In genomic region chr14:74595006-74595735, GRCh38 we compare ENCODE assay signal across 12 cellular contexts. TPM values are rescaled to one million over a fixed set of nuclear protein-coding genes. Genes with fewer than 3 reads are reported as not detected.
DNase-seq lines count a peak whose midpoint lies in the region; ATAC-seq, FAIRE-seq and TF ChIP-seq lines count a peak whose summit lies in the region.
"Had no signal": no experiment of that assay in that cellular context is flagged by ENCODE, and none has a peak within 500 bp of the region (broad histone marks: within the 10 kb centered on the region; RNA-seq: fewer than 3 reads in every experiment).

No MANE protein-coding gene starts in this region.

- TF ChIP-seq CTCF in HepG2 (CRISPR knock-in tag; IDR thresholded peaks at IDR 0.05) (no peak), right lobe of liver (IDR thresholded peaks at IDR 0.05) (no peak), fibroblast of villous mesenchyme (IDR thresholded peaks at IDR 0.05; ENCODE audit: insufficient read depth, low read depth, low read length) (no peak), osteoblast (IDR thresholded peaks at IDR 0.05; ENCODE audit: extremely low read depth, low read depth, low read length) (no peak), endothelial cell (IDR thresholded peaks at IDR 0.05; ENCODE audit: unreplicated experiment) (no peak)

- H3K9me3 ChIP-seq in HepG2 (ENCODE audit: low read length), result no peaks in the 10 kb centered on the region
- H3K9me3 ChIP-seq in right lobe of liver, result no peaks in the 10 kb centered on the region
- no peaks in the 10 kb centered on the region for H3K9me3 ChIP-seq in osteoblast (ENCODE audit: low read depth, low read length)
- H3K9me3 ChIP-seq: A549 had no signal

- H3K27me3 ChIP-seq in HepG2 (ENCODE audit: control insufficient read depth in 1 of 2, insufficient read depth in 2 of 2, low read length in 2 of 2), result 0 out of 5 replicates have a peak, but pooled peaks cover 0 to 1% of the 10 kb centered on the region in 2 experiments
- no peaks in the 10 kb centered on the region for H3K27me3 ChIP-seq in right lobe of liver
- H3K27me3 ChIP-seq in osteoblast (ENCODE audit: insufficient read depth, low read length), result no peaks in the 10 kb centered on the region
- H3K27me3 ChIP-seq: neural progenitor cell had no signal

- H3K4me2 ChIP-seq in HepG2 (ENCODE audit: low read depth, low read length) (peak overlapping the region; percentile 61), osteoblast (ENCODE audit: insufficient read depth, low read length) (peak overlapping the region; percentile 26)
- H3K4me2 ChIP-seq: A549, neural progenitor cell had no signal

- peak; percentile 72 for ATAC-seq in HepG2
- ATAC-seq in right lobe of liver, result no peak
- ATAC-seq: A549 had no signal

- no TSS peak for BruUV-seq in HepG2 (replicated peaks; lab: Mats Ljungman, UMichigan)

- H4K20me1 ChIP-seq in HepG2 (ENCODE audit: insufficient read depth, low read length) (no peaks in the 10 kb centered on the region), osteoblast (ENCODE audit: insufficient read depth, low read length) (peaks cover 20% of the 10 kb centered on the region)

- H3K4me1 ChIP-seq in HepG2 (ENCODE audit: insufficient read depth, low read length) (peaks cover 33% of the 10 kb centered on the region), right lobe of liver (no peaks in the 10 kb centered on the region), osteoblast (ENCODE audit: insufficient read depth, low read length) (peaks cover 86% of the 10 kb centered on the region)
- H3K4me1 ChIP-seq: A549, neural progenitor cell had no signal

- H3K27ac Mint-ChIP-seq in endothelial cell (ENCODE audit: unreplicated experiment), result no peak overlapping the region

- no peak for TF ChIP-seq EP300 in HepG2 (IDR thresholded peaks at IDR 0.05; ENCODE audit: low read depth in 2 of 2, low read length in 2 of 2)
- TF ChIP-seq EP300 in HepG2 (CRISPR knock-in tag; IDR thresholded peaks at IDR 0.05; ENCODE audit: borderline replicate concordance), result no peak

- H3K27ac ChIP-seq in HepG2 (ENCODE audit: extremely low read length, insufficient read depth, low read length) (no peak overlapping the region), right lobe of liver (no peak overlapping the region), osteoblast (ENCODE audit: low read depth, low read length) (peak overlapping the region; percentile 79)
- H3K27ac ChIP-seq: neural progenitor cell had no signal

- no peak overlapping the region for H3K9ac ChIP-seq in HepG2 (ENCODE audit: insufficient read depth, low read depth, low read length)
- H3K9ac ChIP-seq: neural progenitor cell had no signal

- no peaks in the 10 kb centered on the region for H3K79me2 ChIP-seq in HepG2 (ENCODE audit: insufficient read depth, low read length)
- peaks cover 98% of the 10 kb centered on the region for H3K79me2 ChIP-seq in osteoblast (ENCODE audit: insufficient read depth, low read length)

- TF ChIP-seq POLR2A in HepG2 (IDR thresholded peaks at IDR 0.05; ENCODE audit: insufficient read depth in 1 of 2, low read depth in 2 of 2, low read length in 2 of 2) (no peak), right lobe of liver (IDR thresholded peaks at IDR 0.05) (no peak)

- H3K4me3 ChIP-seq in HepG2 (replicated peaks in 1 of 3; ENCODE audit: insufficient read depth in 1 of 3, low read depth in 2 of 3, low read length in 3 of 3) (peak overlapping the region in 1 of 3 experiments; percentile 46; a peak in 1 of 6 replicates), right lobe of liver (no peak overlapping the region), fibroblast of villous mesenchyme (ENCODE audit: low read depth, low read length) (no peak overlapping the region), osteoblast (ENCODE audit: insufficient read depth, low read length) (no peak overlapping the region)
- H3K4me3 ChIP-seq: A549, neural progenitor cell had no signal

- CTCF ChIA-PET in HepG2 (lab: Yijun Ruan, JAX; ENCODE audit: low intra/inter-chr PET ratio, low total read pairs), result no interaction called here

- 21% methylated on average over 9 of the region's 15 CpGs for whole genome bisulfite sequencing in HepG2 (ENCODE audit: low lambda C conversion rate)
- WGBS in right lobe of liver (ENCODE audit: insufficient coverage, low coverage, low lambda C conversion rate, missing lambda C conversion rate), result 47% methylated on average over 3 of the region's 15 CpGs

- peaks cover 10% of the 10 kb centered on the region for H3K27me3 Mint-ChIP-seq in endothelial cell (ENCODE audit: unreplicated experiment)

- H3K4me3 Mint-ChIP-seq in endothelial cell (ENCODE audit: unreplicated experiment), result no peak overlapping the region
- H3K4me3 Mint-ChIP-seq: neural progenitor cell had no signal

- no peaks in the 10 kb centered on the region for H3K4me1 Mint-ChIP-seq in endothelial cell (ENCODE audit: unreplicated experiment)

- no peaks in the 10 kb centered on the region for H3K9me3 Mint-ChIP-seq in endothelial cell (ENCODE audit: unreplicated experiment)
- H3K9me3 Mint-ChIP-seq: neural progenitor cell had no signal

- in situ Hi-C loops in HepG2 (cut with HindIII; ENCODE audit: extremely low pct_ligation_motif_present, low pct_unique_long_range_greater_than_20kb), result no loop called here

- H2AFZ ChIP-seq in HepG2 (ENCODE audit: low read length) (no peak overlapping the region), osteoblast (ENCODE audit: low read length) (no peak overlapping the region)
- H2AFZ ChIP-seq: neural progenitor cell had no signal

- H3K36me3 ChIP-seq in HepG2 (replicated peaks in 1 of 2; ENCODE audit: control insufficient read depth in 1 of 2, insufficient read depth in 2 of 2, low read length in 2 of 2) (no peaks in the 10 kb centered on the region), right lobe of liver (no peaks in the 10 kb centered on the region), osteoblast (ENCODE audit: insufficient read depth, low read length) (peaks cover 62% of the 10 kb centered on the region)
- H3K36me3 ChIP-seq: neural progenitor cell had no signal

- intact Hi-C loops in HepG2 (cut with micrococcal nuclease; ENCODE audit: unreplicated experiment) (no loop called here), right lobe of liver (cut with DNase I) (no loop called here)

- TF ChIP-seq RAD21 in HepG2 (CRISPR knock-in tag; IDR thresholded peaks at IDR 0.05), result no peak

- no peaks in the 10 kb centered on the region for H3K36me3 Mint-ChIP-seq in endothelial cell (ENCODE audit: low read depth, unreplicated experiment)
- H3K36me3 Mint-ChIP-seq: neural progenitor cell had no signal

- DNase-seq in HepG2 (ENCODE audit: low spot score) (no peak), right lobe of liver (no peak), fibroblast of villous mesenchyme (ENCODE audit: low read depth) (peak; percentile 88), osteoblast (ENCODE audit: insufficient read length, low spot score, missing footprints) (peak; percentile 89), endothelial cell (ENCODE audit: low spot score) (no peak), cerebellar cortex (ENCODE audit: low spot score) (no peak), NCI-H526 (lab: John Stamatoyannopoulos, UW) (no peak)
- DNase-seq in stimulated activated CD4-positive, alpha-beta T cell treated with anti-CD3 and anti-CD28 coated beads, Interleukin-1b, Interleukin-23, amount 100 ng/mL, for 48 hours, result no peak
- DNase-seq: activated T-cell treated with anti-CD3 and anti-CD28 coated beads, Interleukin-2, amount 50 U/mL, for 1 hour; NCI-H1417 had no signal

- no peak for FAIRE-seq in HepG2 (lab: Jason Lieb, UNC)
- FAIRE-seq: A549 had no signal

- POLR2A ChIA-PET in HepG2 (lab: Yijun Ruan, JAX), result no interaction called here

TF ChIP-seq in HepG2, 621 proteins besides CTCF, POLR2A, EP300 and RAD21 (continues in another document):
- no peak for TF ChIP-seq RCOR2 (CRISPR knock-in tag; IDR thresholded peaks at IDR 0.05)
- TF ChIP-seq CEBPB (IDR thresholded peaks at IDR 0.05; ENCODE audit: borderline replicate concordance, low read depth, low read length), result no peak
- no peak for TF ChIP-seq TFAP4 (IDR thresholded peaks at IDR 0.05; ENCODE audit: borderline replicate concordance, low read depth)
- TF ChIP-seq ATF1 (CRISPR knock-in tag; IDR thresholded peaks at IDR 0.05), result no peak

RNA-seq across cellular contexts. Expression of gene LTBP2, which starts 16.9 kb away (rescaled TPM):
- total RNA-seq in HepG2 (2016; rRNA removed; fragmentation: Illumina TruSeq; extraction: Trizol) (0.18 and 0.20 TPM in 2 replicates), right lobe of liver (1 to 10 TPM in 3 of 6 experiments, under 1 TPM in 3; 0.46 to 3.5 (median 1.7) TPM), fibroblast of villous mesenchyme (210 and 339 TPM in 2 replicates), osteoblast (493 and 546 TPM in 2 replicates), endothelial cell (ENCODE audit: unreplicated experiment) (1.9 TPM)
- 0.09 TPM in 1 of 2 replicates, not detected in the other for total RNA-seq in HepG2 (2016; cell fraction: cytosol; rRNA removed; fragmentation: Illumina TruSeq; extraction: Trizol; ENCODE audit: low read depth)
- total RNA-seq in HepG2 (2016; cell fraction: insoluble cytoplasmic fraction; rRNA removed; fragmentation: Illumina TruSeq; extraction: Trizol), result 0.10 and 0.41 TPM in 2 replicates
- 0.06 TPM in 1 of 2 replicates, not detected in the other for total RNA-seq in HepG2 (2016; cell fraction: membrane; rRNA removed; fragmentation: Illumina TruSeq; extraction: Trizol)
- total RNA-seq in HepG2 (2016; cell fraction: nucleus; rRNA removed; fragmentation: Illumina TruSeq; extraction: Trizol), result 0.28 and 0.84 TPM in 2 replicates
- polyA plus RNA-seq in HepG2 (2011; rRNA removed), result 0.41 and 0.46 TPM in 2 replicates
- polyA plus RNA-seq in HepG2 (2011; cell fraction: cytosol; rRNA removed), result 0.32 and 0.35 TPM in 2 replicates
- polyA plus RNA-seq in HepG2 (2011; cell fraction: nucleus; rRNA removed), result 1.4 and 1.5 TPM in 2 replicates
- polyA plus RNA-seq in HepG2 (2012), result 0.27 and 0.68 TPM in 2 replicates
- polyA plus RNA-seq in HepG2 (2016; cell fraction: cytosol; fragmentation: Illumina TruSeq; extraction: Trizol; ENCODE audit: low read depth), result 0.06 TPM in 1 of 2 replicates, not detected in the other
- polyA plus RNA-seq in HepG2 (2016; cell fraction: insoluble cytoplasmic fraction; fragmentation: Illumina TruSeq; extraction: Trizol; ENCODE audit: low read depth), result 0.12 and 0.17 TPM in 2 replicates
- polyA plus RNA-seq in HepG2 (2016; cell fraction: membrane; fragmentation: Illumina TruSeq; extraction: Trizol; ENCODE audit: low read depth), result 0.07 and 0.09 TPM in 2 replicates
- 0.64 and 0.72 TPM in 2 replicates for polyA plus RNA-seq in HepG2 (2016; cell fraction: nucleus; fragmentation: Illumina TruSeq; extraction: Trizol; ENCODE audit: insufficient read depth, low read depth)
- 0.44 and 1.1 TPM in 2 replicates for polyA minus RNA-seq in HepG2 (2011; rRNA and poly(A)+ RNA removed; ENCODE audit: low replicate concordance)
- polyA minus RNA-seq in HepG2 (2011; cell fraction: cytosol; rRNA and poly(A)+ RNA removed), result 0.35 and 0.89 TPM in 2 replicates
- 0.52 and 0.99 TPM in 2 replicates for polyA minus RNA-seq in HepG2 (2011; cell fraction: nucleus; rRNA and poly(A)+ RNA removed)

Comparison
In these comparisons a context has a peak if more than half of its experiments do, and no peak if none do; other contexts are left out.
1. DNase-seq: peak in fibroblast of villous mesenchyme (single experiment) and osteoblast (single experiment); none in HepG2 (single experiment), right lobe of liver (0 of 3), endothelial cell (single experiment), cerebellar cortex (single experiment), NCI-H526 (0 of 2) and stimulated activated CD4-positive, alpha-beta T cell treated with anti-CD3 and anti-CD28 coated beads, Interleukin-1b, Interleukin-23, amount 100 ng/mL, for 48 hours (single experiment).
2. RNA of gene LTBP2, which starts 16.9 kb away (total RNA-seq): 493 to 546 TPM in osteoblast and 210 to 339 TPM in fibroblast of villous mesenchyme; 0.46 to 3.5 TPM in right lobe of liver, 1.9 TPM in endothelial cell (single experiment) and 0.06 to 0.84 TPM in HepG2; every median in the first group is over 10 times any median in the second.